In genomic region chr10:58585425-58585824, GRCh38 we compare ENCODE assay signal across 21 cellular contexts.
"Had no signal": no experiment of that assay in that cellular context is flagged by ENCODE, and none has a peak within 500 bp of the region (broad histone marks: within the 10 kb centered on the region; RNA-seq: fewer than 3 reads in every experiment).

No MANE protein-coding gene starts in this region.

- H3K9me3 ChIP-seq: colonic mucosa had no signal

- H3K4me3 ChIP-seq: cardiac muscle cell, colonic mucosa, PC-9 had no signal

- ATAC-seq: activated CD8-positive, alpha-beta memory T cell treated with anti-CD3 and anti-CD28 coated beads, Interleukin-2, amount 10 ng/mL, durations not matched to agents 7 days and 5 days; activated T-cell treated with anti-CD3 and anti-CD28 coated beads, Interleukin-2, amount 50 U/mL, for 4 hours; activated T-helper 17 cell treated with anti-CD3 and anti-CD28 coated beads, Interleukin-2, amount 50 U/mL, for 72 hours; HepG2 had no signal

- DNase-seq: activated B cell treated with CpG ODN at 0.5 μM for 24 hours; activated CD4-positive, alpha-beta T cell treated with anti-CD3 and anti-CD28 coated beads for 1 hour; activated CD4-positive, alpha-beta T cell treated with anti-CD3 and anti-CD28 coated beads, Interleukin-2, amount 50 U/mL, for 48 hours; activated CD8-positive, alpha-beta memory T cell treated with anti-CD3 and anti-CD28 coated beads, Interleukin-2, amount 10 ng/mL, durations not matched to agents 7 days and 5 days; activated gamma-delta T cell; activated naive CD4-positive, alpha-beta T cell treated with anti-CD3 and anti-CD28 coated beads for 36 hours; activated T-cell treated with anti-CD3 and anti-CD28 coated beads, Interleukin-2, amount 50 U/mL, for 4 hours; brain microvascular endothelial cell; colonic mucosa; Karpas-422; NCI-H1048; NCI-H146; NCI-H187 treated with DMSO at 0.1 percent for 48 hours; NCI-H2081 treated with DMSO at 0.1 percent for 48 hours; NCI-H446; NCI-H524; PC-9; SHP77 treated with DMSO at 0.1 percent for 48 hours had no signal

- H3K27ac ChIP-seq: brain microvascular endothelial cell, cardiac muscle cell, colonic mucosa, PC-9 had no signal

- H3K36me3 ChIP-seq: brain microvascular endothelial cell, cardiac muscle cell, colonic mucosa had no signal

- H3K4me1 ChIP-seq: colonic mucosa had no signal

- H3K27me3 ChIP-seq: brain microvascular endothelial cell, cardiac muscle cell, colonic mucosa had no signal
